ENCODE assay signal across 13 cellular contexts in genomic region chr10:119535837-119536507, GRCh38. TPM values are rescaled to one million over a fixed set of nuclear protein-coding genes. Genes with fewer than 3 reads are reported as not detected.
DNase-seq lines count a peak whose midpoint lies in the region; ATAC-seq and TF ChIP-seq lines count a peak whose summit lies in the region.
"Had no signal": no experiment of that assay in that cellular context is flagged by ENCODE, and none has a peak within 500 bp of the region (broad histone marks: within the 10 kb centered on the region; RNA-seq: fewer than 3 reads in every experiment).

No MANE protein-coding gene starts in this region.

- H4K20me1 ChIP-seq in smooth muscle cell (ENCODE audit: low read depth) (peaks cover 58% of the 10 kb centered on the region), GM23338 (replicated peaks; ENCODE audit: insufficient read depth) (no peaks in the 10 kb centered on the region; the same call in 1 of the 2 replicates)

- H3K36me3 ChIP-seq in Peyer's patch: no peaks in the 10 kb centered on the region
- no peaks in the 10 kb centered on the region for H3K36me3 ChIP-seq in gastroesophageal sphincter
- no peaks in the 10 kb centered on the region for H3K36me3 ChIP-seq in smooth muscle cell (ENCODE audit: low read depth)
- no peaks in the 10 kb centered on the region for H3K36me3 ChIP-seq in GM23338 (ENCODE audit: insufficient read depth)

- H3K9me3 Mint-ChIP-seq in activated CD4-positive, alpha-beta T cell treated with anti-CD3 and anti-CD28 coated beads for 36 hours (ENCODE audit: low read depth): no peaks in the 10 kb centered on the region
- H3K9me3 Mint-ChIP-seq in GM23338: no peaks in the 10 kb centered on the region
- H3K9me3 Mint-ChIP-seq: IgD-negative memory B cell had no signal

- intact Hi-C loops in activated CD4-positive, alpha-beta T cell treated with anti-CD3 and anti-CD28 coated beads for 36 hours (cut with DNase I, micrococcal nuclease): no loop called here

- TF ChIP-seq EP300 in gastroesophageal sphincter (IDR thresholded peaks at IDR 0.05): no peak

- DNase-seq in activated CD4-positive, alpha-beta T cell treated with anti-CD3 and anti-CD28 coated beads for 36 hours: no peak
- no peak for DNase-seq in activated CD4-positive, alpha-beta T cell treated with anti-CD3 and anti-CD28 coated beads for 1 hour
- DNase-seq in Peyer's patch: peak in 1 of 3 donors; percentile 45
- DNase-seq in smooth muscle cell (lab: John Stamatoyannopoulos, UW; ENCODE audit: unreplicated experiment): no peak
- no peak for DNase-seq in GM23338 (ENCODE audit: low spot score)
- DNase-seq: heart left ventricle, islet precursor cell had no signal

- WGBS in gastroesophageal sphincter (ENCODE audit: low coverage in 1 of 2), 2 donors: 62% methylated on average over 6 of the region's 11 CpGs; no CpG with 5 or more reads in 1 of the 2 donors
- WGBS in smooth muscle cell (ENCODE audit: low lambda C conversion rate): 94% methylated on average over 11 of the region's 11 CpGs

- H3F3A ChIP-seq in smooth muscle cell (ENCODE audit: low read depth) (no peaks in the 10 kb centered on the region), GM23338 (replicated peaks; ENCODE audit: low read depth) (no peaks in the 10 kb centered on the region)

- H3K9me3 ChIP-seq in Peyer's patch: no peaks in the 10 kb centered on the region
- H3K9me3 ChIP-seq in gastroesophageal sphincter: no peaks in the 10 kb centered on the region
- H3K9me3 ChIP-seq in smooth muscle cell (replicated peaks; ENCODE audit: low read depth): no peaks in the 10 kb centered on the region
- H3K9me3 ChIP-seq: A549, heart left ventricle had no signal

- H3K79me2 ChIP-seq in smooth muscle cell (ENCODE audit: low read depth) (peaks cover 84% of the 10 kb centered on the region), GM23338 (replicated peaks; ENCODE audit: insufficient read depth) (no peaks in the 10 kb centered on the region)

- POLR2A ChIA-PET in activated CD4-positive, alpha-beta T cell treated with anti-CD3 and anti-CD28 coated beads for 36 hours (lab: Charles Lee): interaction anchor here (0.6 kb wide), 1 partner anchor 20 kb away, joined by 3 read pairs; no protein-coding TSS in a partner anchor

- H3K4me3 ChIP-seq in Peyer's patch: no peak overlapping the region
- no peak overlapping the region for H3K4me3 ChIP-seq in gastroesophageal sphincter
- H3K4me3 ChIP-seq in smooth muscle cell: no peak overlapping the region
- no peak overlapping the region for H3K4me3 ChIP-seq in GM23338
- H3K4me3 ChIP-seq: A549 had no signal

- no peaks in the 10 kb centered on the region for H3K27me3 Mint-ChIP-seq in activated CD4-positive, alpha-beta T cell treated with anti-CD3 and anti-CD28 coated beads for 36 hours
- H3K27me3 Mint-ChIP-seq in GM23338 (ENCODE audit: insufficient read depth, low read depth, poor library complexity): peaks cover 20% of the 10 kb centered on the region
- H3K27me3 Mint-ChIP-seq: IgD-negative memory B cell had no signal

- TF ChIP-seq CTCF in Peyer's patch (IDR thresholded peaks at IDR 0.05) (no peak), gastroesophageal sphincter (IDR thresholded peaks at IDR 0.05) (no peak), smooth muscle cell (IDR thresholded peaks at IDR 0.05; ENCODE audit: borderline replicate concordance, insufficient read depth, poor library complexity, severe bottlenecking) (no peak), GM23338 (conservative IDR thresholded peaks at IDR 0.05; ENCODE audit: low read depth in 2 of 2) (no peak)

- H3K4me2 ChIP-seq in smooth muscle cell: peak overlapping the region; percentile 60
- H3K4me2 ChIP-seq in GM23338: no peak overlapping the region
- H3K4me2 ChIP-seq: A549 had no signal

- H3K9me2 ChIP-seq in GM23338 (ENCODE audit: insufficient read depth): no peaks in the 10 kb centered on the region

- H3K4me1 ChIP-seq in Peyer's patch (peaks cover 0 to 42% (median 6%) of the 10 kb centered on the region in 4 donors), gastroesophageal sphincter (peaks cover 0 to 75% (median 26%) of the 10 kb centered on the region in 3 donors), smooth muscle cell (ENCODE audit: low read depth) (no peaks in the 10 kb centered on the region), GM23338 (ENCODE audit: insufficient read depth) (0 out of 2 replicates have a peak, but pooled peaks cover under 1% of the 10 kb centered on the region)
- H3K4me1 ChIP-seq: A549 had no signal

- H3K9ac ChIP-seq in smooth muscle cell (ENCODE audit: low read depth): no peak overlapping the region

- H3K27ac Mint-ChIP-seq in activated CD4-positive, alpha-beta T cell treated with anti-CD3 and anti-CD28 coated beads for 36 hours: peak overlapping the region; percentile 87
- H3K27ac Mint-ChIP-seq in GM23338: no peak overlapping the region
- H3K27ac Mint-ChIP-seq: IgD-negative memory B cell had no signal

- ATAC-seq in activated CD4-positive, alpha-beta T cell treated with anti-CD3 and anti-CD28 coated beads for 36 hours: peak; percentile 52
- ATAC-seq in gastroesophageal sphincter: no peak
- no peak for ATAC-seq in HG03025 (IDR thresholded peaks at IDR 0.05; ENCODE audit: low FRiP score, unreplicated experiment)
- ATAC-seq in HG02981 (IDR thresholded peaks at IDR 0.05; ENCODE audit: unreplicated experiment): no peak
- no peak; the same call in 2 of the 3 replicates for ATAC-seq in GM23338
- ATAC-seq: A549, Right ventricle myocardium inferior had no signal

- H3K27me3 ChIP-seq in Peyer's patch (no peaks in the 10 kb centered on the region), gastroesophageal sphincter (no peaks in the 10 kb centered on the region), smooth muscle cell (ENCODE audit: low read depth) (no peaks in the 10 kb centered on the region), GM23338 (ENCODE audit: insufficient read depth) (peaks cover 15% of the 10 kb centered on the region)
- H3K27me3 ChIP-seq: heart left ventricle had no signal

- H2AFZ ChIP-seq in smooth muscle cell (ENCODE audit: low read depth) (no peak overlapping the region), GM23338 (no peak overlapping the region)

- H3K4me3 Mint-ChIP-seq in activated CD4-positive, alpha-beta T cell treated with anti-CD3 and anti-CD28 coated beads for 36 hours: peak overlapping the region; percentile 8
- no peak overlapping the region for H3K4me3 Mint-ChIP-seq in GM23338
- H3K4me3 Mint-ChIP-seq: IgD-negative memory B cell had no signal

- TF ChIP-seq POLR2A in Peyer's patch (IDR thresholded peaks at IDR 0.05) (no peak), gastroesophageal sphincter (IDR thresholded peaks at IDR 0.05) (no peak)

- H3K36me3 Mint-ChIP-seq in activated CD4-positive, alpha-beta T cell treated with anti-CD3 and anti-CD28 coated beads for 36 hours (ENCODE audit: low read depth): peaks cover 49% of the 10 kb centered on the region
- no peaks in the 10 kb centered on the region; the same call in 2 of the 3 replicates for H3K36me3 Mint-ChIP-seq in GM23338 (ENCODE audit: low read depth)

- peaks cover 89% of the 10 kb centered on the region for H3K4me1 Mint-ChIP-seq in activated CD4-positive, alpha-beta T cell treated with anti-CD3 and anti-CD28 coated beads for 36 hours
- peaks cover 15% of the 10 kb centered on the region for H3K4me1 Mint-ChIP-seq in GM23338

- H3K27ac ChIP-seq in Peyer's patch (peak overlapping the region in 3 of 4 donors; percentile 31 to 42 (median 36)), gastroesophageal sphincter (peak overlapping the region in 3 of 4 donors; percentile 5 to 32 (median 16)), smooth muscle cell (ENCODE audit: low read depth) (peak overlapping the region; percentile 70), GM23338 (ENCODE audit: low read depth) (no peak overlapping the region)
- H3K27ac ChIP-seq: A549 had no signal

- CTCF ChIA-PET in activated CD4-positive, alpha-beta T cell treated with anti-CD3 and anti-CD28 coated beads for 36 hours (lab: Charles Lee): interaction anchor here (1.7 kb wide), 1 partner anchor 47 kb away, joined by 5 read pairs; no protein-coding TSS in a partner anchor

TF ChIP-seq in GM23338, 12 proteins besides CTCF, POLR2A, EP300 and RAD21 (continues in another document):
- TF ChIP-seq REST (IDR thresholded peaks at IDR 0.05; ENCODE audit: unreplicated experiment): no peak
- no peak for TF ChIP-seq ZNF331 (CRISPR knock-in tag; IDR thresholded peaks at IDR 0.05; ENCODE audit: low read depth)
- TF ChIP-seq EZH2phosphoT487 (IDR thresholded peaks at IDR 0.05; ENCODE audit: unreplicated experiment): no peak
- TF ChIP-seq NANOG (IDR thresholded peaks at IDR 0.05; ENCODE audit: borderline replicate concordance): no peak

RNA-seq across cellular contexts. Expression of gene RGS10, which starts 6.5 kb away (rescaled TPM):
- 100 to 1,000 TPM; 186 to 191 TPM for total RNA-seq in activated CD4-positive, alpha-beta T cell treated with anti-CD3 and anti-CD28 coated beads for 36 hours
- 10 to 100 TPM in 2 of 4 donors, 1 to 10 TPM in 2; 3.9 to 63.5 (median 13.2) TPM for total RNA-seq in Peyer's patch
- 10 to 100 TPM; 18.1 to 48.5 (median 33.4) TPM for total RNA-seq in gastroesophageal sphincter
- 72.5 and 81.1 TPM in 2 replicates for total RNA-seq in smooth muscle cell
- 31.6 and 40.2 TPM in 2 replicates for polyA plus RNA-seq in smooth muscle cell
- total RNA-seq in GM23338 (2014; rRNA removed; shearing (Covaris generic)): 16.8 and 18.4 TPM in 2 replicates
- polyA plus RNA-seq in GM23338 (2016; fragmentation: Nextera tagmentation; extraction: Ambion mirVana): 26.8 and 27.5 TPM in 2 replicates
